ENCODE assay signal across 8 cellular contexts in the genomic region with DNA sequence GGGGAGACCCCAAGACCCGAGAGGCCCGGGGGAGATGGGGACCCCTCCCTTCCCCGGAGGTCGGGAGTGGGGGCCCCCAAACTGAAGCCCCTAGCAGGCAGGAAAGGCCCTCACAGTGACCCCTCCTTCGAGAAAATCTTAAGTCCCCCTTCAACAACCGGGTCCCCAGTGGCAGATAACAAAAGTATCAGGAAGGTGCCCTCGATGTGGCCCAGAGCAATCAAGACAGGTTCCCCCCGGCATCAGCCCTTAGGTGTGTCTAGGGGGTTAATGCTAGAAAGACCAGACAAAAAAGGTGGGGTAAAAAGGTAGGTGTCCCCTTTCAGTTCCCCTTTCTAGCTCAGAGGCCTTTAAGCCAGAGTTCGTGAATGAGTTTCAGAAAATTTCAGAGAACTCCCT. TPM values are rescaled to one million over a fixed set of nuclear protein-coding genes. Genes with fewer than 3 reads are reported as not detected.
DNase-seq lines count a peak whose midpoint lies in the region; ATAC-seq and TF ChIP-seq lines count a peak whose summit lies in the region.

No MANE protein-coding gene starts in this region.

- H3K27me3 ChIP-seq in WERI-Rb-1 (ENCODE audit: insufficient read depth, low read depth, severe bottlenecking), result no peaks in the 10 kb centered on the region
- H3K27me3 ChIP-seq in right cardiac atrium (ENCODE audit: control insufficient read depth, insufficient read depth), result no peaks in the 10 kb centered on the region

- H3K27ac Mint-ChIP-seq in stimulated activated naive CD8-positive, alpha-beta T cell treated with anti-CD3 and anti-CD28 coated beads, Interleukin-15, amount 100 ng/mL, for 72 hours, result peak overlapping the region; percentile 85 to 96

- H3K9me3 Mint-ChIP-seq in stimulated activated naive CD8-positive, alpha-beta T cell treated with anti-CD3 and anti-CD28 coated beads, Interleukin-15, amount 100 ng/mL, for 72 hours, result no peaks in the 10 kb centered on the region

- H3K27ac ChIP-seq in WERI-Rb-1 (peak overlapping the region; percentile 76), right cardiac atrium (ENCODE audit: low read length) (peak overlapping the region; percentile 34)

- no peak for ATAC-seq in right cardiac atrium
- no peak for ATAC-seq in stimulated activated naive CD8-positive, alpha-beta T cell treated with anti-CD3 and anti-CD28 coated beads, Interleukin-15, amount 100 ng/mL, for 72 hours

- H3K4me1 ChIP-seq in right cardiac atrium (ENCODE audit: control insufficient read depth, insufficient read depth, low read length), result peaks cover 9% of the 10 kb centered on the region

- no peaks in the 10 kb centered on the region for H3K36me3 ChIP-seq in WERI-Rb-1

- peak overlapping the region; percentile 85 to 92 for H3K4me3 Mint-ChIP-seq in stimulated activated naive CD8-positive, alpha-beta T cell treated with anti-CD3 and anti-CD28 coated beads, Interleukin-15, amount 100 ng/mL, for 72 hours

- H3K4me3 ChIP-seq in WERI-Rb-1 (ENCODE audit: low read depth, low read length), result peak overlapping the region; percentile 81
- H3K4me3 ChIP-seq in right cardiac atrium (ENCODE audit: low read length), result peak overlapping the region; percentile 68
- no peak overlapping the region for H3K4me3 ChIP-seq in lower leg skin (ENCODE audit: low read depth, poor library complexity, severe bottlenecking)

- WGBS in right cardiac atrium, result 7% methylated on average over 9 of the region's 9 CpGs
- WGBS in lower leg skin, 2 donors, result 6 to 11% methylated on average over 9 of the region's 9 CpGs

- TF ChIP-seq CTCF in WERI-Rb-1 (IDR thresholded peaks at IDR 0.05; ENCODE audit: low read depth, low read length) (no peak), lower leg skin (IDR thresholded peaks at IDR 0.05) (no peak)

- TF ChIP-seq POLR2A in lower leg skin (IDR thresholded peaks at IDR 0.05), result no peak

- intact Hi-C loops in right cardiac atrium (cut with DNase I), result no loop called here
- intact Hi-C loops in lower leg skin (cut with DNase I; ENCODE audit: low total_unique reads), result no loop called here

- no peaks in the 10 kb centered on the region for H3K27me3 Mint-ChIP-seq in stimulated activated naive CD8-positive, alpha-beta T cell treated with anti-CD3 and anti-CD28 coated beads, Interleukin-15, amount 100 ng/mL, for 72 hours

- H3K4me1 Mint-ChIP-seq in stimulated activated naive CD8-positive, alpha-beta T cell treated with anti-CD3 and anti-CD28 coated beads, Interleukin-15, amount 100 ng/mL, for 72 hours, result peaks cover 72% of the 10 kb centered on the region

- DNase-seq in activated gamma-delta T cell treated with Interleukin-2 at 50 U/mL for 16 hours, result peak; percentile 19
- no peak for DNase-seq in activated gamma-delta T cell (lab: John Stamatoyannopoulos, UW)
- DNase-seq in WERI-Rb-1, result no peak
- no peak for DNase-seq in right cardiac atrium
- peak in 1 of 2 donors; percentile 26 for DNase-seq in stimulated activated naive CD8-positive, alpha-beta T cell treated with anti-CD3 and anti-CD28 coated beads, Interleukin-15, amount 100 ng/mL, for 72 hours
- DNase-seq in NCI-H1105 treated with DMSO at 0.1 percent for 48 hours (lab: John Stamatoyannopoulos, UW), result no peak
- no peak for DNase-seq in lower leg skin (ENCODE audit: low spot score in 2 of 2)
- no peak for DNase-seq in NCI-H82 treated with DMSO at 0.1 percent for 48 hours (lab: John Stamatoyannopoulos, UW; ENCODE audit: unreplicated experiment)

- H3K9me3 ChIP-seq in WERI-Rb-1 (ENCODE audit: severe bottlenecking) (no peaks in the 10 kb centered on the region), right cardiac atrium (ENCODE audit: control insufficient read depth, low read length) (no peaks in the 10 kb centered on the region)

RNA-seq across cellular contexts. Expression of gene ECE1, which starts 0.3 kb away (rescaled TPM):
- total RNA-seq in right cardiac atrium (100 to 1,000 TPM in 3 of 4 donors, 10 to 100 TPM in 1; 99.1 to 158 (median 114) TPM), lower leg skin (10 to 100 TPM; 37.1 to 68.9 (median 48.3) TPM)
- polyA plus RNA-seq in right cardiac atrium, result 76.2 TPM
